30 cellular contexts compared by ENCODE assay signal in the genomic region with DNA sequence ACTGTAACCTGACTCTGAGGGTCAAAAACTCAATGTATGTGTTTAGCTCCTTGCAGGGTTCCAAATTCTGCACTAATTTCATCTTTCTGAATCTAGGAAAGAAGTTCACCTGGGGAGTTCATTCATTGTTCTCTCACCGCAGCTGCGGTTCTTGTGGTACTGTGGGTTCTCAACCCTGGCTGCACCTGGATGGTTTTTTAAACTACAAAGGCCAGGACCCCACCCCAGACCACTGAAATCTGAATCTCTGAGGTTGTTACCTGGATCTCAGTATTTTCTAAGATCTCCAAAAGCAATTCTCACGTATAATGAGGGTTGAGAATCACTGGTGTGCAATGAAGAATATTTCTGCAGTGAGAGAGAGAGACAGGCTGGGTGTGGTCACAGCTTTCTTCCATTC.
"Had no signal": no experiment of that assay in that cellular context is flagged by ENCODE, and none has a peak within 500 bp of the region (broad histone marks: within the 10 kb centered on the region; RNA-seq: fewer than 3 reads in every experiment).

No MANE protein-coding gene starts in this region.

- H3K4me3 Mint-ChIP-seq: immature natural killer cell; mesothelial cell of epicardium; natural killer cell; nephron progenitor cell; neural progenitor cell; stimulated activated naive B cell treated with anti-CD40 and anti-IgM and Interleukin-4, amounts not matched to agents 10 μg/mL and 1 μg/mL and 100 μg/mL, for 72 hours had no signal

- H3K9me3 ChIP-seq: neutrophil, ovary, prostate gland, testis, thyroid gland, vagina had no signal

- H2AFZ ChIP-seq: neural progenitor cell had no signal

- H3K36me3 ChIP-seq: neural progenitor cell, ovary, prostate gland, thyroid gland, vagina had no signal

- H3K4me3 ChIP-seq: left ventricle myocardium inferior, lung, neural progenitor cell, ovary, prostate gland, skin epidermis, stomach, testis, thyroid gland, transverse colon, upper lobe of left lung, vagina had no signal

- H3K9ac ChIP-seq: neural progenitor cell had no signal

- H3K27me3 Mint-ChIP-seq: naive B cell; stimulated activated naive B cell treated with anti-CD40 and anti-IgM and Interleukin-4, amounts not matched to agents 10 μg/mL and 1 μg/mL and 100 μg/mL, for 72 hours had no signal

- H3K4me2 ChIP-seq: neural progenitor cell had no signal

- H3K27ac Mint-ChIP-seq: immature natural killer cell; mesothelial cell of epicardium; nephron progenitor cell; neural progenitor cell; stimulated activated naive B cell treated with anti-CD40 and anti-IgM and Interleukin-4, amounts not matched to agents 10 μg/mL and 1 μg/mL and 100 μg/mL, for 72 hours had no signal

- H3K27ac ChIP-seq: left ventricle myocardium inferior, neural progenitor cell, neutrophil, ovary, prostate gland, skin epidermis, stomach, testis, transverse colon, upper lobe of left lung, vagina had no signal

- FAIRE-seq: islet of Langerhans had no signal

- H3K27me3 ChIP-seq: neural progenitor cell, neutrophil, ovary, stomach, testis, thyroid gland, transverse colon, upper lobe of left lung, vagina had no signal

- DNase-seq: immature natural killer cell; left ventricle myocardium inferior; mesendoderm; naive B cell; natural killer cell; nephron progenitor cell; occipital lobe; ovary; posterior cingulate gyrus; retina; right cardiac atrium; stimulated activated CD4-positive, alpha-beta T cell treated with anti-CD3 and anti-CD28 coated beads, Interleukin-12 subunit alpha, Interleukin-12 subunit beta, amount 100 ng/mL, for 4 hours; stimulated activated CD4-positive, alpha-beta T cell treated with anti-CD3 and anti-CD28 coated beads, Interleukin-15, amount 100 ng/mL, for 24 hours; stimulated activated CD4-positive, alpha-beta T cell treated with anti-CD3 and anti-CD28 coated beads, Interleukin-2, amount 100 ng/mL, for 24 hours; stimulated activated CD4-positive, alpha-beta T cell treated with anti-CD3 and anti-CD28 coated beads, Interleukin-4, amount 100 ng/mL, for 1 hour; stimulated activated naive B cell treated with anti-CD40 and anti-IgM and Interleukin-4, amounts not matched to agents 10 μg/mL and 1 μg/mL and 100 μg/mL, for 72 hours; stimulated activated naive CD8-positive, alpha-beta T cell treated with anti-CD3 and anti-CD28 coated beads, Interleukin-15, Interleukin-2, amounts not matched to agents 100 U/mL and 50 U/mL, for 24 hours; stomach; testis; thyroid gland; transverse colon; upper lobe of left lung had no signal

- H3K4me1 ChIP-seq: testis, vagina had no signal
